Comparison of ENCODE assay signal across 23 cellular contexts in the genomic region with DNA sequence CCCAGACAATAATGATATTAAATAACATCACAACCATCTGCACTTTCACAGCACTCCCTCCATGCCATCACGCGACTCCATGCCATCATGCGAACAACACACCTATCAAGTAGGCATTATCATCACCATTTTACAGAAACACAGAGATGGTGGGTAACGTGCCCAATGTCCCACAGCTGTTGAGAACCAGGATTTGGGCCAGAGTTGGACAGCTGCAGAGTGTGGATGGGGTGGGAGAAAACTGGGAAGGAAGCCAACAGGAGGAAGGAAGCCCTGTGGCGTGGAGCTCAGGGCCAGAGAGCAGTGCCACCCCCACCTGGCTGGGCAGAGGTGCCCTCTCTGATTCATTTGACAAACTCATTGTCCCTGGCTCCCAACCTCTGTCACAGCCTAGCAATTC. TPM values are rescaled to one million over a fixed set of nuclear protein-coding genes. Genes with fewer than 3 reads are reported as not detected.
A peak's percentile ranks its signal among the peaks of the same experiment; 100 is the strongest.
DNase-seq lines count a peak whose midpoint lies in the region; TF ChIP-seq lines count a peak whose summit lies in the region.
"Had no signal": no experiment of that assay in that cellular context is flagged by ENCODE, and none has a peak within 500 bp of the region (broad histone marks: within the 10 kb centered on the region; RNA-seq: fewer than 3 reads in every experiment).

No MANE protein-coding gene starts in this region.

- H4K20me1 ChIP-seq in BLaER1 (no peaks in the 10 kb centered on the region), H9 (ENCODE audit: control insufficient read depth, insufficient read depth, insufficient read length) (no peaks in the 10 kb centered on the region)

- TF ChIP-seq CTCF in H9 (conservative IDR thresholded peaks at IDR 0.05) (no peak), esophagus muscularis mucosa (IDR thresholded peaks at IDR 0.05) (no peak), sigmoid colon (IDR thresholded peaks at IDR 0.05) (no peak), ascending aorta (IDR thresholded peaks at IDR 0.05) (no peak)

- WGBS in H9 (ENCODE audit: extremely low coverage, insufficient read length, low lambda C conversion rate) = no CpG with 5 or more reads among the region's 5 CpGs
- WGBS in esophagus muscularis mucosa = 68% methylated on average over 5 of the region's 5 CpGs
- 83 to 87% methylated on average over 5 of the region's 5 CpGs for WGBS in sigmoid colon, 2 donors

- TF ChIP-seq POLR2A in esophagus muscularis mucosa (IDR thresholded peaks at IDR 0.05; ENCODE audit: low read depth) (no peak), sigmoid colon (IDR thresholded peaks at IDR 0.05) (no peak)

- H3K9me3 Mint-ChIP-seq in H9 = no peaks in the 10 kb centered on the region

- no peak overlapping the region for H3T11ph ChIP-seq in H9 (ENCODE audit: low read length)

- H4K8ac ChIP-seq in H9 (replicated peaks; ENCODE audit: insufficient read length, low read depth, low read length) = no peak overlapping the region

- H3K4me3 Mint-ChIP-seq in H9 = no peak overlapping the region; a peak in 1 of 5 replicates

- no peaks in the 10 kb centered on the region for H3K9me3 ChIP-seq in BLaER1
- H3K9me3 ChIP-seq in H9 (ENCODE audit: control insufficient read depth, low read depth, low read length) = no peaks in the 10 kb centered on the region
- no peaks in the 10 kb centered on the region for H3K9me3 ChIP-seq in esophagus muscularis mucosa
- no peaks in the 10 kb centered on the region for H3K9me3 ChIP-seq in sigmoid colon
- H3K9me3 ChIP-seq in ascending aorta = no peaks in the 10 kb centered on the region
- H3K9me3 ChIP-seq: MG63, Peyer's patch had no signal

- H3K14ac ChIP-seq in H9 (ENCODE audit: insufficient read depth, low read length) = no peak overlapping the region

- H4K5ac ChIP-seq in H9 (ENCODE audit: insufficient read length, low read depth, low read length) = no peak overlapping the region

- H3K23me2 ChIP-seq in H9 (ENCODE audit: insufficient read length, low read depth, low read length, poor library complexity, severe bottlenecking) = no peaks in the 10 kb centered on the region

- H3K4me3 ChIP-seq in BLaER1 (peak overlapping the region; percentile 38), esophagus muscularis mucosa (no peak overlapping the region), sigmoid colon (no peak overlapping the region), ascending aorta (no peak overlapping the region)
- H3K4me3 ChIP-seq: MG63, Peyer's patch, SK-N-MC had no signal

- H3K9ac ChIP-seq in BLaER1 (peak overlapping the region; percentile 28; the same call in 1 of the 2 replicates), H9 (ENCODE audit: extremely low read depth, insufficient read length, low read length) (no peak overlapping the region)

- no peak overlapping the region for H2BK12ac ChIP-seq in H9 (ENCODE audit: insufficient read length, low read depth, low read length)

- H3K4me2 ChIP-seq in BLaER1 (peak overlapping the region; percentile 90), H9 (ENCODE audit: insufficient read depth, insufficient read length, low read length) (no peak overlapping the region)

- H2BK5ac ChIP-seq in H9 (ENCODE audit: insufficient read length, low read length) = no peak overlapping the region

- H3K4me1 ChIP-seq in BLaER1 (peaks cover 93% of the 10 kb centered on the region), H9 (ENCODE audit: insufficient read depth, low read length) (no peaks in the 10 kb centered on the region; the same call in 1 of the 2 replicates), esophagus muscularis mucosa (peaks cover 63 to 89% (median 81%) of the 10 kb centered on the region in 4 donors), sigmoid colon (peaks cover 0 to 84% (median 71%) of the 10 kb centered on the region in 4 donors), ascending aorta (no peaks in the 10 kb centered on the region)

- no peak overlapping the region for H2AFZ ChIP-seq in H9 (ENCODE audit: low read length)

- H3K27me3 ChIP-seq in BLaER1 (no peaks in the 10 kb centered on the region), H9 (ENCODE audit: insufficient read depth, low read length) (no peaks in the 10 kb centered on the region), esophagus muscularis mucosa (no peaks in the 10 kb centered on the region), sigmoid colon (no peaks in the 10 kb centered on the region), ascending aorta (no peaks in the 10 kb centered on the region)
- H3K27me3 ChIP-seq: MG63, Peyer's patch had no signal

- H3K79me2 ChIP-seq in H9 (ENCODE audit: insufficient read depth, low read length) = peaks cover 9% of the 10 kb centered on the region; the same call in 1 of the 2 replicates

- DNase-seq in H9 = no peak
- no peak for DNase-seq in esophagus muscularis mucosa (ENCODE audit: extremely low spot score)
- DNase-seq in sigmoid colon = no peak
- DNase-seq in HK-2 (ENCODE audit: unreplicated experiment) = no peak
- DNase-seq in NCI-H524 (lab: John Stamatoyannopoulos, UW) = no peak
- DNase-seq in ascending aorta (ENCODE audit: low spot score in 2 of 2) = no peak
- DNase-seq in NCI-H146 treated with DMSO at 0.1 percent for 48 hours (lab: John Stamatoyannopoulos, UW; ENCODE audit: unreplicated experiment) = no peak
- DNase-seq: H7; IMR-90; Karpas-422; MG63; NCI-H1048; NCI-H1436; NCI-H2081; NCI-H2171 treated with DMSO at 0.1 percent for 48 hours; NCI-H69; NK-92 treated with Interleukin-12 subunit alpha and Interleukin-12 subunit beta, amount 100 ng/mL, for 24 hours; Peyer's patch; Right ventricle myocardium superior had no signal

- peaks cover 45 to 86% (median 54%) of the 10 kb centered on the region in 3 experiments; a peak in 6 of 7 replicates for H3K36me3 Mint-ChIP-seq in H9 (ENCODE audit: insufficient read depth in 1 of 3, low read depth in 3 of 3)

- no peak overlapping the region for H3K4ac ChIP-seq in H9 (ENCODE audit: low read depth, low read length)

- no peak for TF ChIP-seq EP300 in esophagus muscularis mucosa (IDR thresholded peaks at IDR 0.05)
- TF ChIP-seq EP300 in sigmoid colon (IDR thresholded peaks at IDR 0.05) = no peak

- H3K36me3 ChIP-seq in BLaER1 (no peaks in the 10 kb centered on the region), esophagus muscularis mucosa (peaks cover 0 to 12% (median 8%) of the 10 kb centered on the region in 4 donors), sigmoid colon (peaks cover 0 to 7% (median 0%) of the 10 kb centered on the region in 4 donors), ascending aorta (no peaks in the 10 kb centered on the region)
- H3K36me3 ChIP-seq: MG63, Peyer's patch had no signal

- peaks cover 14 to 19% of the 10 kb centered on the region in 2 experiments for H3K4me1 Mint-ChIP-seq in H9

- no peak overlapping the region for H2BK20ac ChIP-seq in H9 (ENCODE audit: low read depth, low read length, poor library complexity, severe bottlenecking)

- H3K23ac ChIP-seq in H9 (ENCODE audit: insufficient read length, low read depth, low read length) = no peak overlapping the region

- no peak overlapping the region for H4K91ac ChIP-seq in H9 (ENCODE audit: insufficient read length, low read depth, low read length)

- H3K56ac ChIP-seq in H9 (ENCODE audit: insufficient read length, low read depth, low read length) = no peak overlapping the region

- no peak overlapping the region for H2BK15ac ChIP-seq in H9 (ENCODE audit: low read depth, low read length)

- no peak overlapping the region for H2BK120ac ChIP-seq in H9 (ENCODE audit: low read depth, low read length, poor library complexity, severe bottlenecking)

- H3K79me1 ChIP-seq in H9 (ENCODE audit: insufficient read depth, low read depth, low read length, poor library complexity, severe bottlenecking) = peaks cover 2% of the 10 kb centered on the region

- intact Hi-C loops in esophagus muscularis mucosa (cut with DNase I) = no loop called here
- intact Hi-C loops in sigmoid colon (cut with DNase I) = no loop called here
- intact Hi-C loops in ascending aorta (cut with DNase I) = no loop called here

- peak overlapping the region; percentile 39 to 77 (median 49); a peak in 4 of 7 replicates for H3K27ac Mint-ChIP-seq in H9

- no peak overlapping the region for H3K18ac ChIP-seq in H9 (ENCODE audit: insufficient read length, low read depth, low read length)

- H2AK5ac ChIP-seq in H9 (ENCODE audit: insufficient read length, low read length) = no peak overlapping the region

- H3K27me3 Mint-ChIP-seq in H9 (ENCODE audit: low read depth) = no peaks in the 10 kb centered on the region

- H3K27ac ChIP-seq in BLaER1 (peak overlapping the region; percentile 27; the same call in 1 of the 2 replicates), H9 (ENCODE audit: insufficient read length, low read depth, low read length) (no peak overlapping the region), esophagus muscularis mucosa (replicated peaks in 1 of 4) (peak overlapping the region; percentile 84 to 93 (median 88)), sigmoid colon (peak overlapping the region; percentile 80 to 90 (median 86)), ascending aorta (no peak overlapping the region)
- H3K27ac ChIP-seq: C4-2B, HL-60, Peyer's patch, SK-N-MC had no signal

RNA-seq across cellular contexts. Expression of a gene that starts 29.0 kb away (rescaled TPM):
- total RNA-seq in H9 (2021) = 181 and 185 TPM in 2 replicates
- total RNA-seq in esophagus muscularis mucosa = 10 to 100 TPM; 27.2 to 64.1 (median 45.4) TPM
- total RNA-seq in sigmoid colon = 10 to 100 TPM; 22.1 to 58.2 (median 23.6) TPM
- polyA plus RNA-seq in sigmoid colon = 1 to 10 TPM in 2 of 3 donors, under 1 TPM in 1; 0.69 to 7.3 (median 4.8) TPM
- total RNA-seq in ascending aorta = not detected
- total RNA-seq: IMR-90 had no signal

Comparison
In these comparisons a context has a peak if more than half of its experiments do, and no peak if none do; other contexts are left out.
1. H3K27ac ChIP-seq: peak in BLaER1 (single experiment), esophagus muscularis mucosa (4 of 4) and sigmoid colon (4 of 4); none in H9 (single experiment) and ascending aorta (0 of 2).
2. RNA of a gene that starts 29.0 kb away (total RNA-seq): 181 to 185 TPM in H9, 27.2 to 64.1 TPM in esophagus muscularis mucosa and 22.1 to 58.2 TPM in sigmoid colon; not detected in ascending aorta (single experiment); every median in the first group is over 10 times any median in the second.